25 cellular contexts compared by ENCODE assay signal in genomic region chr13:29722415-29722814, GRCh38.
A peak's percentile ranks its signal among the peaks of the same experiment; 100 is the strongest.
DNase-seq lines count a peak whose midpoint lies in the region; ATAC-seq and TF ChIP-seq lines count a peak whose summit lies in the region.
"Had no signal": no experiment of that assay in that cellular context is flagged by ENCODE, and none has a peak within 500 bp of the region (broad histone marks: within the 10 kb centered on the region; RNA-seq: fewer than 3 reads in every experiment).

No MANE protein-coding gene starts in this region.

- H2AFZ ChIP-seq in OCI-LY3 (ENCODE audit: low read depth, low read length) = 0 out of 2 replicates have a peak overlapping the region, but pooled peaks have one; percentile 1

- no peak for TF ChIP-seq CTCF in OCI-LY3 (IDR thresholded peaks at IDR 0.05; ENCODE audit: low read depth, low read length)

- H3K27ac Mint-ChIP-seq in activated CD4-positive, alpha-beta T cell treated with anti-CD3 and anti-CD28 coated beads, Interleukin-2, amount 10 ng/mL, durations not matched to agents 24 days and 14 days = no peak overlapping the region
- H3K27ac Mint-ChIP-seq: CD4-positive, alpha-beta memory T cell; IgD-negative memory B cell had no signal

- DNase-seq in posterior vena cava (ENCODE audit: low spot score) (peak; percentile 44), left lobe of liver (ENCODE audit: low spot score) (no peak)
- DNase-seq in activated CD4-positive, alpha-beta T cell treated with anti-CD3 and anti-CD28 coated beads, Interleukin-2, amount 10 ng/mL, durations not matched to agents 24 days and 14 days = no peak
- DNase-seq: C1 segment of cervical spinal cord; CD4-positive, alpha-beta memory T cell; COR-L47; DMS53; NCI-H1048; NCI-H1436; NCI-H187; NCI-H2081 treated with DMSO at 0.1 percent for 48 hours; NCI-H2171; NCI-H226; NCI-H510A; OCI-M1; Peyer's patch; SHP77 treated with DMSO at 0.1 percent for 48 hours; T-helper 1 cell had no signal

- no peaks in the 10 kb centered on the region for H3K9me3 ChIP-seq in BLaER1
- no peaks in the 10 kb centered on the region; the same call in 1 of the 2 replicates for H3K9me3 ChIP-seq in OCI-LY3 (ENCODE audit: insufficient read depth, low read length)
- H3K9me3 ChIP-seq: Peyer's patch had no signal

- peaks cover 11% of the 10 kb centered on the region for H3K27me3 Mint-ChIP-seq in activated CD4-positive, alpha-beta T cell treated with anti-CD3 and anti-CD28 coated beads, Interleukin-2, amount 10 ng/mL, durations not matched to agents 24 days and 14 days

- no peak overlapping the region for H3K4me3 Mint-ChIP-seq in activated CD4-positive, alpha-beta T cell treated with anti-CD3 and anti-CD28 coated beads, Interleukin-2, amount 10 ng/mL, durations not matched to agents 24 days and 14 days
- H3K4me3 Mint-ChIP-seq: CD4-positive, alpha-beta memory T cell had no signal

- peaks cover 5% of the 10 kb centered on the region for H3K9me3 Mint-ChIP-seq in activated CD4-positive, alpha-beta T cell treated with anti-CD3 and anti-CD28 coated beads, Interleukin-2, amount 10 ng/mL, durations not matched to agents 24 days and 14 days

- H3K36me3 ChIP-seq in BLaER1 (no peaks in the 10 kb centered on the region), OCI-LY3 (replicated peaks; ENCODE audit: low read depth, low read length) (no peaks in the 10 kb centered on the region)
- H3K36me3 ChIP-seq: HAP-1, Peyer's patch had no signal

- H3K27me3 ChIP-seq in BLaER1 (no peaks in the 10 kb centered on the region), OCI-LY3 (ENCODE audit: low read depth, low read length) (0 out of 2 replicates have a peak, but pooled peaks cover 7% of the 10 kb centered on the region)
- H3K27me3 ChIP-seq: Peyer's patch had no signal

- intact Hi-C loops in posterior vena cava (cut with DNase I) = no loop called here
- intact Hi-C loops in activated CD4-positive, alpha-beta T cell treated with anti-CD3 and anti-CD28 coated beads, Interleukin-2, amount 10 ng/mL, durations not matched to agents 24 days and 14 days (cut with micrococcal nuclease) = no loop called here

- H3K4me1 ChIP-seq in BLaER1 (peaks cover 40% of the 10 kb centered on the region), OCI-LY3 (ENCODE audit: low read length) (peaks cover 12% of the 10 kb centered on the region)
- H3K4me1 ChIP-seq: HAP-1, Peyer's patch had no signal

- no peak overlapping the region for H3K9ac ChIP-seq in BLaER1
- no peak overlapping the region for H3K9ac ChIP-seq in OCI-LY3 (ENCODE audit: low read length)

- H3K79me2 ChIP-seq in OCI-LY3 (ENCODE audit: low read length) = no peaks in the 10 kb centered on the region

- H3K36me3 Mint-ChIP-seq in activated CD4-positive, alpha-beta T cell treated with anti-CD3 and anti-CD28 coated beads, Interleukin-2, amount 10 ng/mL, durations not matched to agents 24 days and 14 days (ENCODE audit: low read depth) = no peaks in the 10 kb centered on the region
- H3K36me3 Mint-ChIP-seq: CD4-positive, alpha-beta memory T cell; IgD-negative memory B cell had no signal

- H3K27ac ChIP-seq in BLaER1 = no peak overlapping the region
- no peak overlapping the region for H3K27ac ChIP-seq in OCI-LY3 (ENCODE audit: low read length)
- H3K27ac ChIP-seq: HL-60, Peyer's patch had no signal

- H3K4me3 ChIP-seq in BLaER1 (no peak overlapping the region), OCI-LY3 (ENCODE audit: low read length) (no peak overlapping the region)
- H3K4me3 ChIP-seq: HAP-1, Peyer's patch had no signal

- H3K4me2 ChIP-seq in BLaER1 (peak overlapping the region; percentile 61), OCI-LY3 (ENCODE audit: low read length) (no peak overlapping the region)

- H4K20me1 ChIP-seq in BLaER1 (no peaks in the 10 kb centered on the region), OCI-LY3 (ENCODE audit: insufficient read depth, low read length) (no peaks in the 10 kb centered on the region)

- ATAC-seq in GM18868 (IDR thresholded peaks at IDR 0.05; ENCODE audit: unreplicated experiment) (peak; percentile 74), left lobe of liver (no peak), HG02885 (IDR thresholded peaks at IDR 0.05; ENCODE audit: poor library complexity, unreplicated experiment) (no peak)

- no peaks in the 10 kb centered on the region for H3K4me1 Mint-ChIP-seq in activated CD4-positive, alpha-beta T cell treated with anti-CD3 and anti-CD28 coated beads, Interleukin-2, amount 10 ng/mL, durations not matched to agents 24 days and 14 days
- H3K4me1 Mint-ChIP-seq: CD4-positive, alpha-beta memory T cell had no signal
